Comparison of ENCODE assay signal across 25 cellular contexts in the genomic region with DNA sequence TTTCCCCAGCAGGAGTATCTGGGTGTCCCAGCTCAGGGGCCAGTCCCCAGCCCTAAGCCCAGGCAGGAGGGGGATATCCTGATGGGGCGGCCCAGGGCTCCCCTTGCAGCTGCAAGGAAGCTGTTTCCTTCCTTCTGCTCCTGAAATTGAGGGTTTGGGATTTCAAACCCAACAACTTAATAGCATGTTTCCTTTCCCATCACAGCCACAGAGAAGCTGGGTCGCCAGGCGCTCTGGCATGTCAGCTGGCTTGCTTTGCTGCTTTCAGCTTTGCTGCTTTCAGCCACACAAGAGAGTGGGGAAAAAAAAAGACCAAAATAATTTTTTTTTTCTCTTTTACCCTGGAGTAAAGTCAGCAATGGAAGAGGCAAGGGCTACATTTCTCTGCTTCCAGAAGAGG. TPM values are rescaled to one million over a fixed set of nuclear protein-coding genes. Genes with fewer than 3 reads are reported as not detected.
A peak's percentile ranks its signal among the peaks of the same experiment; 100 is the strongest.
DNase-seq lines count a peak whose midpoint lies in the region; ATAC-seq, FAIRE-seq and TF ChIP-seq lines count a peak whose summit lies in the region.
"Had no signal": no experiment of that assay in that cellular context is flagged by ENCODE, and none has a peak within 500 bp of the region (broad histone marks: within the 10 kb centered on the region; RNA-seq: fewer than 3 reads in every experiment).

No MANE protein-coding gene starts in this region.

- no peak overlapping the region for H3K9ac ChIP-seq in GM12878 (ENCODE audit: control insufficient read depth, insufficient read depth, low read length)
- H3K9ac ChIP-seq: KMS-11 had no signal

- H3K4me1 ChIP-seq in DOHH2 (ENCODE audit: control insufficient read depth, low read length), result peaks cover 84% of the 10 kb centered on the region
- peaks cover 43% of the 10 kb centered on the region for H3K4me1 ChIP-seq in GM12878 (ENCODE audit: control insufficient read depth, insufficient read depth, low read length)
- H3K4me1 ChIP-seq: foreskin keratinocyte, sigmoid colon, suprapubic skin had no signal

- no peak for TF ChIP-seq POLR2A in GM12878 (IDR thresholded peaks at IDR 0.05; ENCODE audit: low read depth, low read length)

- POLR2A ChIA-PET in GM12878 (lab: Charles Lee), result interaction anchor here (0.5 to 1.3 kb wide), 4 partner anchors 8 to 32 kb away, joined by 3 to 5 read pairs (median 4); no protein-coding TSS in a partner anchor

- intact Hi-C loops in GM12878 (cut with micrococcal nuclease; ENCODE audit: unreplicated experiment), result no loop called here

- H3K79me2 ChIP-seq in DOHH2 (ENCODE audit: control insufficient read depth, low read length) (peaks cover 48% of the 10 kb centered on the region), GM12878 (ENCODE audit: control insufficient read depth, insufficient read depth, low read length) (peaks cover 53% of the 10 kb centered on the region)

- no peaks in the 10 kb centered on the region for H3K27me3 ChIP-seq in DOHH2 (ENCODE audit: control insufficient read depth, low read length)
- no peaks in the 10 kb centered on the region for H3K27me3 ChIP-seq in GM12878 (replicated peaks in 1 of 2; ENCODE audit: control insufficient read depth in 2 of 2, insufficient read depth in 2 of 2, low read length in 1 of 2)
- H3K27me3 ChIP-seq: foreskin keratinocyte, Peyer's patch, sigmoid colon, suprapubic skin had no signal

- H3K9me3 ChIP-seq in DOHH2 (ENCODE audit: control insufficient read depth, insufficient read depth, low read length) (no peaks in the 10 kb centered on the region), GM12878 (replicated peaks; ENCODE audit: control insufficient read depth, insufficient read depth, low read length) (no peaks in the 10 kb centered on the region)
- H3K9me3 ChIP-seq: mucosa of descending colon, Peyer's patch, sigmoid colon, suprapubic skin had no signal

- CTCF ChIA-PET in GM12878 (lab: Yijun Ruan, JAX), result interaction anchor here (0.9 kb wide), 1 partner anchor 56 kb away, joined by 3 read pairs; no protein-coding TSS in a partner anchor

- H4K20me1 ChIP-seq in DOHH2 (ENCODE audit: control insufficient read depth, insufficient read depth, low read depth, low read length), result no peaks in the 10 kb centered on the region
- H4K20me1 ChIP-seq in GM12878 (ENCODE audit: control insufficient read depth, insufficient read depth), result no peaks in the 10 kb centered on the region

- peaks cover 71% of the 10 kb centered on the region for H3K36me3 ChIP-seq in DOHH2 (ENCODE audit: control insufficient read depth, low read length)
- H3K36me3 ChIP-seq in GM12878 (ENCODE audit: control insufficient read depth in 2 of 2, insufficient read depth in 2 of 2, low read length in 1 of 2), result peaks cover 21 to 45% of the 10 kb centered on the region in 2 experiments
- H3K36me3 ChIP-seq: Peyer's patch had no signal

- RAD21 ChIA-PET in GM12878 (lab: Charles Lee; ENCODE audit: unreplicated experiment), result interaction anchor here (1.0 kb wide), 1 partner anchor 40 kb away, joined by 3 read pairs; no protein-coding TSS in a partner anchor

- H3K4me3 ChIP-seq in DOHH2 (ENCODE audit: low read length) (no peak overlapping the region), GM12878 (no peak overlapping the region), foreskin fibroblast (ENCODE audit: low read depth in 1 of 2, low read length in 2 of 2) (no peak overlapping the region)
- H3K4me3 ChIP-seq: mucosa of descending colon, Peyer's patch, sigmoid colon, suprapubic skin had no signal

- no peak overlapping the region for H2AFZ ChIP-seq in GM12878 (ENCODE audit: control insufficient read depth, low read depth, low read length)

- ATAC-seq in GM12878 (no peak), HG03378 (IDR thresholded peaks at IDR 0.05; ENCODE audit: unreplicated experiment) (no peak), GM21717 (IDR thresholded peaks at IDR 0.05; ENCODE audit: unreplicated experiment) (no peak), HG02870 (IDR thresholded peaks at IDR 0.05; ENCODE audit: unreplicated experiment) (no peak)
- ATAC-seq: foreskin keratinocyte, mucosa of descending colon had no signal

- peaks cover 7% of the 10 kb centered on the region for H3F3A ChIP-seq in DOHH2 (ENCODE audit: control insufficient read depth, insufficient read depth)

- no TSS peak for BruUV-seq in GM12878 (replicated peaks; lab: Mats Ljungman, UMichigan)

- H3K27ac ChIP-seq in DOHH2 (ENCODE audit: low read depth, low read length) (peak overlapping the region; percentile 20; the same call in 1 of the 2 replicates), GM12878 (ENCODE audit: control insufficient read depth, insufficient read depth) (peak overlapping the region; percentile 26; the same call in 1 of the 2 replicates)
- H3K27ac ChIP-seq: foreskin keratinocyte, KMS-11, sigmoid colon, suprapubic skin, VCaP had no signal

- SMC1A ChIA-PET in GM12878 (lab: Charles Lee; ENCODE audit: uncharacterized antibody, unreplicated experiment), result interaction anchor here (1.0 to 1.8 kb wide), 3 partner anchors 9 to 72 kb away, joined by 3 to 4 read pairs (median 4); no protein-coding TSS in a partner anchor

- DNase-seq in NCI-H69 (lab: John Stamatoyannopoulos, UW), result peak; percentile 84
- no peak for DNase-seq in GM12878 (ENCODE audit: low read depth, low spot score)
- peak; percentile 25 for DNase-seq in midbrain (lab: John Stamatoyannopoulos, UW)
- DNase-seq in foreskin fibroblast, result no peak
- DNase-seq: activated CD4-positive, alpha-beta T cell treated with anti-CD3 and anti-CD28 coated beads, Interleukin-2, amount 50 U/mL, for 4 hours; activated effector memory CD4-positive, alpha-beta T cell treated with anti-CD3 and anti-CD28 coated beads, Interleukin-2, amount 50 U/mL, for 16 hours; erythroblast; foreskin keratinocyte; mucosa of descending colon; NCI-H1694 treated with DMSO at 0.1 percent for 48 hours; NCI-H226; Peyer's patch; sigmoid colon; stimulated activated CD4-positive, alpha-beta T cell treated with anti-CD3 and anti-CD28 coated beads, Interleukin-15, amount 100 ng/mL, for 24 hours; T-helper 2 cell had no signal

- TF ChIP-seq CTCF in DOHH2 (IDR thresholded peaks at IDR 0.05; ENCODE audit: low read depth, low read length, poor library complexity, severe bottlenecking), result no peak
- no peak for TF ChIP-seq CTCF in GM12878 (IDR thresholded peaks at IDR 0.05 in 2 of 3, conservative IDR thresholded peaks at IDR 0.05 in 1 of 3; ENCODE audit: control insufficient read depth in 2 of 3, extremely low read depth in 1 of 3, insufficient read depth in 1 of 3, low read depth in 3 of 3, low read length in 3 of 3)
- TF ChIP-seq CTCF in foreskin fibroblast (IDR thresholded peaks at IDR 0.05; ENCODE audit: low read depth, low read length), result no peak

- 67% methylated on average over 3 of the region's 3 CpGs for WGBS in GM12878 (ENCODE audit: insufficient coverage, insufficient replicate concordance, low lambda C conversion rate, missing lambda C conversion rate)

- FAIRE-seq in GM12878 (lab: Jason Lieb, UNC), result no peak
- FAIRE-seq: bronchial epithelial cell, D721Med, islet of Langerhans had no signal

- in situ Hi-C loops in GM12878 (cut with MboI), result no loop called here

- no peak for TF ChIP-seq EP300 in GM12878 (IDR thresholded peaks at IDR 0.05; ENCODE audit: borderline replicate concordance in 1 of 2, control insufficient read depth in 1 of 2, low read depth in 2 of 2, low read length in 2 of 2)

- H3K9me2 ChIP-seq in DOHH2 (replicated peaks; ENCODE audit: control insufficient read depth, low read length), result no peaks in the 10 kb centered on the region

- H3K4me2 ChIP-seq in DOHH2 (ENCODE audit: low read length), result peak overlapping the region; percentile 16; the same call in 1 of the 2 replicates
- 0 out of 2 replicates have a peak overlapping the region, but pooled peaks have one; percentile 3 for H3K4me2 ChIP-seq in GM12878 (ENCODE audit: control insufficient read depth, insufficient read depth)
- H3K4me2 ChIP-seq: KMS-11 had no signal

- TF ChIP-seq RAD21 in GM12878 (IDR thresholded peaks at IDR 0.05; ENCODE audit: insufficient read depth, low read depth, low read length), result no peak

TF ChIP-seq in GM12878, 131 proteins besides CTCF, POLR2A, EP300 and RAD21 (continues in another document):
- TF ChIP-seq TCF7 (IDR thresholded peaks at IDR 0.05; ENCODE audit: borderline replicate concordance) (no peak), NR2C1 (IDR thresholded peaks at IDR 0.05) (no peak)

RNA-seq across cellular contexts. Expression of gene HVCN1, which starts 30.0 kb away (rescaled TPM):
- 114 and 137 TPM in 2 replicates for total RNA-seq in GM12878 (2013; cell fraction: nucleolus; rRNA removed)
- total RNA-seq in GM12878 (2014; rRNA removed), result 112 and 132 TPM in 2 replicates
- total RNA-seq in GM12878 (2014; rRNA removed; fragmentation: Illumina TruSeq; extraction: Trizol), result 93.9 and 94.4 TPM in 2 replicates
- total RNA-seq in GM12878 (2021), result 82.5 and 87.1 TPM in 2 replicates
- polyA plus RNA-seq in GM12878 (2011; ENCODE audit: low read depth), result 67.2 TPM
- polyA plus RNA-seq in GM12878 (2011; rRNA removed), result 123 and 181 TPM in 2 replicates
- 130 and 168 TPM in 2 replicates for polyA plus RNA-seq in GM12878 (2011; cell fraction: cytosol; rRNA removed)
- 91.0 and 91.5 TPM in 2 replicates for polyA plus RNA-seq in GM12878 (2011; cell fraction: nucleus; rRNA removed)
- polyA plus RNA-seq in GM12878 (2012), result 108 and 110 TPM in 2 replicates
- 130 and 134 TPM in 2 replicates for polyA plus RNA-seq in GM12878 (2014; fragmentation: Illumina TruSeq; extraction: Trizol)
- polyA plus RNA-seq in GM12878 (2014; fragmentation: Nextera tagmentation; extraction: Ambion mirVana), result 10 to 100 TPM; 27.8 to 38.9 TPM
- 77.4 and 85.4 TPM in 2 replicates for polyA plus RNA-seq in GM12878 (2014; rRNA removed)
- polyA plus RNA-seq in GM12878 (2016; fragmentation: Nextera tagmentation; extraction: Ambion mirVana), result 100 to 1,000 TPM; 125 to 126 TPM
- 95.5 and 100 TPM in 2 replicates for polyA minus RNA-seq in GM12878 (2011; rRNA and poly(A)+ RNA removed)
- polyA minus RNA-seq in GM12878 (2011; cell fraction: cytosol; rRNA and poly(A)+ RNA removed), result 37.6 and 43.0 TPM in 2 replicates
- 23.3 and 41.7 TPM in 2 replicates for polyA minus RNA-seq in GM12878 (2011; cell fraction: nucleus; rRNA and poly(A)+ RNA removed)

RNA-seq across cellular contexts. Expression of gene TCTN1, which starts 45.0 kb away (rescaled TPM):
- total RNA-seq in GM12878 (2013; cell fraction: nucleolus; rRNA removed), result 34.3 and 34.6 TPM in 2 replicates
- total RNA-seq in GM12878 (2014; rRNA removed) (15.3 and 15.6 TPM in 2 replicates), GM12878 (2014; rRNA removed; fragmentation: Illumina TruSeq; extraction: Trizol) (15.3 and 16.6 TPM in 2 replicates), GM12878 (2021) (11.5 and 13.8 TPM in 2 replicates)
- polyA plus RNA-seq in GM12878 (2011; ENCODE audit: low read depth), result 27.3 TPM
- polyA plus RNA-seq in GM12878 (2011; rRNA removed) (16.7 and 18.6 TPM in 2 replicates), GM12878 (2014; fragmentation: Illumina TruSeq; extraction: Trizol) (12.9 and 21.2 TPM in 2 replicates), GM12878 (2014; fragmentation: Nextera tagmentation; extraction: Ambion mirVana) (10 to 100 TPM in 1 of 2 experiments, 1 to 10 TPM in 1; 8.8 to 10.2 TPM), GM12878 (2014; rRNA removed) (15.4 and 20.3 TPM in 2 replicates), GM12878 (2016; fragmentation: Nextera tagmentation; extraction: Ambion mirVana) (10 to 100 TPM; 16.7 to 23.5 TPM)
- 5.9 and 7.3 TPM in 2 replicates for polyA plus RNA-seq in GM12878 (2011; cell fraction: cytosol; rRNA removed)
- polyA plus RNA-seq in GM12878 (2011; cell fraction: nucleus; rRNA removed), result 19.5 and 23.1 TPM in 2 replicates
- 12.8 and 15.4 TPM in 2 replicates for polyA plus RNA-seq in GM12878 (2012)
- 7.3 and 14.8 TPM in 2 replicates for polyA minus RNA-seq in GM12878 (2011; rRNA and poly(A)+ RNA removed)
- 2.4 and 3.9 TPM in 2 replicates for polyA minus RNA-seq in GM12878 (2011; cell fraction: cytosol; rRNA and poly(A)+ RNA removed)
- 9.6 and 11.4 TPM in 2 replicates for polyA minus RNA-seq in GM12878 (2011; cell fraction: nucleus; rRNA and poly(A)+ RNA removed)

Comparison
In these comparisons a context has a peak if more than half of its experiments do, and no peak if none do; other contexts are left out.
1. DNase-seq: peak in NCI-H69 (single experiment) and midbrain (single experiment); none in GM12878 (single experiment) and foreskin fibroblast (0 of 2).